In the genomic region with DNA sequence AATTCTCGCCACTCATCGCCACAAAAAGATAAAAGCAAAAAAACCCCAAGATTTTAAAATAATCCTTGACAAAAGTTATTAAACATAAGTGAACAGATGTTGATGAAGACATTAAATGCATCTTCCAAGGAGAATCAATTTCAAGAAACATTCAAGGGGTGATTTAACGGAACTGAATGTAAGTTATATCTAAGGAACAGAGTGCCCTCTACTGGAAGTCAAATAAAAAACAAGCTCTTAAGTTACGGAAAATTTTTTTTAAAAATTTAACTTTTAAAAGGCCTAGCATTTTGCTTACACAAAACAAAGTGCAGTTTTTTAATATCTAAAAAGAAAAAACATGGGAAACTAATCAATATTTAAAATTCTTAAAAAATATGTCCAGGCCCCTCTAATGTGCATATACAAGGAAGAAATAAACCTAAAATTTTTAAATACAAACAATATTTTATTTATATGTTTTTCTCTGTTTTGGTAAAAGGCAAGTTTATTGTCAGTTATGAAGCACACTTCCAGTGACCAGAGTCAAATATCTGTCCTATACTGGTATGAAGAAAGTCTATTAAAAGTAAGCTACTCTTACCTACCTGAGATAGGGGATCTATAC, we compare ENCODE assay signal across 9 cellular contexts. TPM values are rescaled to one million over a fixed set of nuclear protein-coding genes. Genes with fewer than 3 reads are reported as not detected.
DNase-seq lines count a peak whose midpoint lies in the region; ATAC-seq and TF ChIP-seq lines count a peak whose summit lies in the region.
"Had no signal": no experiment of that assay in that cellular context is flagged by ENCODE, and none has a peak within 500 bp of the region (broad histone marks: within the 10 kb centered on the region; RNA-seq: fewer than 3 reads in every experiment).

No MANE protein-coding gene starts in this region.

- no peaks in the 10 kb centered on the region for H3K9me3 Mint-ChIP-seq in activated T-cell treated with anti-CD3 and anti-CD28 coated beads, Interleukin-2, amount 50 U/mL, for 72 hours
- H3K9me3 Mint-ChIP-seq: CD8-positive, alpha-beta memory T cell had no signal

- no peak overlapping the region for H3K4me3 Mint-ChIP-seq in activated T-cell treated with anti-CD3 and anti-CD28 coated beads, Interleukin-2, amount 50 U/mL, for 72 hours
- H3K4me3 Mint-ChIP-seq: CD8-positive, alpha-beta memory T cell had no signal

- peak; percentile 34 for DNase-seq in NCI-H1436 (lab: John Stamatoyannopoulos, UW)
- DNase-seq in NCI-H1436 treated with DMSO at 0.1 percent for 48 hours (lab: John Stamatoyannopoulos, UW) = no peak
- DNase-seq in NCI-H345 (lab: John Stamatoyannopoulos, UW) = peak; percentile 3
- peak; percentile 66 for DNase-seq in dermis blood vessel endothelial cell
- DNase-seq in osteoblast (ENCODE audit: insufficient read length, low spot score, missing footprints) = no peak
- no peak for DNase-seq in activated T-cell treated with anti-CD3 and anti-CD28 coated beads, Interleukin-2, amount 50 U/mL, for 72 hours
- no peak for DNase-seq in GM19240 (ENCODE audit: insufficient read length, low spot score)
- no peak for DNase-seq in GOT3 (lab: John Stamatoyannopoulos, UW)

- H4K20me1 ChIP-seq in osteoblast (ENCODE audit: insufficient read depth, low read length) = peaks cover 3% of the 10 kb centered on the region

- H3K36me3 ChIP-seq in osteoblast (ENCODE audit: insufficient read depth, low read length) = peaks cover 38% of the 10 kb centered on the region

- no peaks in the 10 kb centered on the region for H3K27me3 ChIP-seq in osteoblast (ENCODE audit: insufficient read depth, low read length)

- H3K4me1 ChIP-seq in osteoblast (ENCODE audit: insufficient read depth, low read length) = no peaks in the 10 kb centered on the region

- no peak overlapping the region for H3K27ac Mint-ChIP-seq in activated T-cell treated with anti-CD3 and anti-CD28 coated beads, Interleukin-2, amount 50 U/mL, for 72 hours

- H3K27me3 Mint-ChIP-seq in activated T-cell treated with anti-CD3 and anti-CD28 coated beads, Interleukin-2, amount 50 U/mL, for 72 hours (ENCODE audit: low read depth) = no peaks in the 10 kb centered on the region
- H3K27me3 Mint-ChIP-seq: CD8-positive, alpha-beta memory T cell had no signal

- no peaks in the 10 kb centered on the region for H3K9me3 ChIP-seq in osteoblast (ENCODE audit: low read depth, low read length)

- peaks cover 9% of the 10 kb centered on the region for H3K4me1 Mint-ChIP-seq in activated T-cell treated with anti-CD3 and anti-CD28 coated beads, Interleukin-2, amount 50 U/mL, for 72 hours (ENCODE audit: low read depth)

- H3K27ac ChIP-seq in osteoblast (ENCODE audit: low read depth, low read length) = no peak overlapping the region

- no peak for ATAC-seq in activated T-cell treated with anti-CD3 and anti-CD28 coated beads, Interleukin-2, amount 50 U/mL, for 72 hours (replicated peaks in 1 of 2)

- H3K79me2 ChIP-seq in osteoblast (ENCODE audit: insufficient read depth, low read length) = peaks cover 3% of the 10 kb centered on the region

- no peak overlapping the region for H3K4me3 ChIP-seq in osteoblast (ENCODE audit: insufficient read depth, low read length)

- H3K4me2 ChIP-seq in osteoblast (ENCODE audit: insufficient read depth, low read length) = no peak overlapping the region

- peaks cover 8 to 13% of the 10 kb centered on the region in 2 donors for H3K36me3 Mint-ChIP-seq in activated T-cell treated with anti-CD3 and anti-CD28 coated beads, Interleukin-2, amount 50 U/mL, for 72 hours (ENCODE audit: insufficient read depth in 2 of 2)

- TF ChIP-seq CTCF in osteoblast (IDR thresholded peaks at IDR 0.05; ENCODE audit: extremely low read depth, low read depth, low read length) = peak; percentile 60

- no peak overlapping the region for H2AFZ ChIP-seq in osteoblast (ENCODE audit: low read length)

RNA-seq across cellular contexts. Expression of a gene that starts 28.0 kb away (rescaled TPM):
- total RNA-seq in dermis blood vessel endothelial cell (26.5 and 28.1 TPM in 2 replicates), osteoblast (29.3 and 35.9 TPM in 2 replicates)
- 10 to 100 TPM; 17.9 to 20.4 TPM for total RNA-seq in activated T-cell treated with anti-CD3 and anti-CD28 coated beads, Interleukin-2, amount 50 U/mL, for 72 hours

Comparison
In these comparisons a context has a peak if more than half of its experiments do, and no peak if none do; other contexts are left out.
1. DNase-seq: peak in NCI-H1436 (single experiment), NCI-H345 (single experiment) and dermis blood vessel endothelial cell (single experiment); none in NCI-H1436 treated with DMSO at 0.1 percent for 48 hours (single experiment), osteoblast (single experiment), activated T-cell treated with anti-CD3 and anti-CD28 coated beads, Interleukin-2, amount 50 U/mL, for 72 hours (0 of 2), GM19240 (single experiment) and GOT3 (single experiment).